18 cellular contexts compared by ENCODE assay signal in the genomic region with DNA sequence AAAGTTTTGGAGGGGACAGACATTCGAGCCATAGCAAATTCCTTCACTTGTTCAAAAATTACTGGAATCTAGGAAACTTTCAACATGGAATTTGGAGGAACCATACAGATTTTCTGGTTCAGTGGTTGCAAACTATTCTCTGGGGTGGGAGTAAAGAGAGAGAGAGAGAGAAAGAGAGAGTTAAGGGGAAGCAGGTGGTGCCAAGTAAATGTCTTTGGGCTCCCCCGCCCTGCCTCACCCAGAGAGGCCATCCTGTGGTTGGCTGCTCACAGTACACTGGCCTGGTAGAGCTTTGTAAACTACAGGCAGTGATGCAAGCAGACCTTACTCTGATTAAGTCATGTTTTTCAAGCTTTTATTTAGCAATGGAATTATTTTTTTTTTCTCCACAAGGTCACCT.
DNase-seq lines count a peak whose midpoint lies in the region; ATAC-seq and TF ChIP-seq lines count a peak whose summit lies in the region.
"Had no signal": no experiment of that assay in that cellular context is flagged by ENCODE, and none has a peak within 500 bp of the region (broad histone marks: within the 10 kb centered on the region; RNA-seq: fewer than 3 reads in every experiment).

No MANE protein-coding gene starts in this region.

- H3K27ac ChIP-seq in hepatocyte: no peak overlapping the region
- H3K27ac ChIP-seq: body of pancreas, epithelial cell of prostate, heart left ventricle had no signal

- no peaks in the 10 kb centered on the region for H3K9me2 ChIP-seq in hepatocyte (replicated peaks; ENCODE audit: insufficient read depth)

- H3K27me3 ChIP-seq in hepatocyte: no peaks in the 10 kb centered on the region
- H3K27me3 ChIP-seq: body of pancreas, heart left ventricle had no signal

- H3K4me1 ChIP-seq in hepatocyte (ENCODE audit: insufficient read depth): peaks cover 25% of the 10 kb centered on the region
- H3K4me1 ChIP-seq: body of pancreas had no signal

- H3K9me3 ChIP-seq in hepatocyte (ENCODE audit: low read depth): no peaks in the 10 kb centered on the region
- H3K9me3 ChIP-seq: body of pancreas, heart left ventricle had no signal

- H3K4me3 ChIP-seq in hepatocyte: no peak overlapping the region
- H3K4me3 ChIP-seq: body of pancreas, heart left ventricle had no signal

- in situ Hi-C loops in ACHN (cut with HindIII; ENCODE audit: low pct_ligation_motif_present, low pct_unique_long_range_greater_than_20kb, low sequenced_read_pairs): no loop called here

- no peak overlapping the region for H2AFZ ChIP-seq in hepatocyte

- no peaks in the 10 kb centered on the region for H3K36me3 ChIP-seq in hepatocyte (replicated peaks; ENCODE audit: insufficient read depth, low read depth)
- H3K36me3 ChIP-seq: heart left ventricle had no signal

- H3K79me2 ChIP-seq in hepatocyte: no peaks in the 10 kb centered on the region

- H4K20me1 ChIP-seq in hepatocyte (ENCODE audit: insufficient read depth, poor library complexity, severe bottlenecking): no peaks in the 10 kb centered on the region

- 95% methylated on average over 2 of the region's 2 CpGs for WGBS in hepatocyte (ENCODE audit: low lambda C conversion rate, missing lambda C conversion rate)

- intact Hi-C loops in Right ventricle myocardium inferior (cut with DNase I): no loop called here

- no peak for ATAC-seq in HG03432 (IDR thresholded peaks at IDR 0.05; ENCODE audit: unreplicated experiment)
- ATAC-seq in Right ventricle myocardium inferior: no peak
- ATAC-seq: body of pancreas; CD8-positive, alpha-beta T cell; heart left ventricle had no signal

- TF ChIP-seq CTCF in hepatocyte (IDR thresholded peaks at IDR 0.05; ENCODE audit: poor library complexity): no peak

- H3K4me2 ChIP-seq in hepatocyte: no peak overlapping the region

- DNase-seq in ACHN (peak; percentile 85), M059J (ENCODE audit: low read depth) (peak; percentile 62), astrocyte of the hippocampus (ENCODE audit: low read depth, low spot score) (peak; percentile 90), iris pigment epithelial cell (ENCODE audit: low read depth) (peak; percentile 55), hepatocyte (ENCODE audit: low spot score) (no peak), KG1 (lab: John Stamatoyannopoulos, UW) (no peak), Right ventricle myocardium inferior (ENCODE audit: missing footprints) (no peak)
- DNase-seq: activated CD4-positive, alpha-beta T cell treated with anti-CD3 and anti-CD28 coated beads for 48 hours; activated CD8-positive, alpha-beta memory T cell treated with anti-CD3 and anti-CD28 coated beads, Interleukin-2, amount 50 U/mL, for 4 hours; body of pancreas; CD8-positive, alpha-beta T cell; dermis blood vessel endothelial cell; heart left ventricle; NCI-H2029; NCI-H524 treated with DMSO at 0.1 percent for 48 hours; T-helper 9 cell had no signal

Comparison
In these comparisons a context has a peak if more than half of its experiments do, and no peak if none do; other contexts are left out.
1. DNase-seq: peak in ACHN (single experiment), M059J (single experiment), astrocyte of the hippocampus (single experiment) and iris pigment epithelial cell (single experiment); none in hepatocyte (single experiment), KG1 (single experiment) and Right ventricle myocardium inferior (single experiment).